Comparison of ENCODE assay signal across 1 cellular context in the genomic region with DNA sequence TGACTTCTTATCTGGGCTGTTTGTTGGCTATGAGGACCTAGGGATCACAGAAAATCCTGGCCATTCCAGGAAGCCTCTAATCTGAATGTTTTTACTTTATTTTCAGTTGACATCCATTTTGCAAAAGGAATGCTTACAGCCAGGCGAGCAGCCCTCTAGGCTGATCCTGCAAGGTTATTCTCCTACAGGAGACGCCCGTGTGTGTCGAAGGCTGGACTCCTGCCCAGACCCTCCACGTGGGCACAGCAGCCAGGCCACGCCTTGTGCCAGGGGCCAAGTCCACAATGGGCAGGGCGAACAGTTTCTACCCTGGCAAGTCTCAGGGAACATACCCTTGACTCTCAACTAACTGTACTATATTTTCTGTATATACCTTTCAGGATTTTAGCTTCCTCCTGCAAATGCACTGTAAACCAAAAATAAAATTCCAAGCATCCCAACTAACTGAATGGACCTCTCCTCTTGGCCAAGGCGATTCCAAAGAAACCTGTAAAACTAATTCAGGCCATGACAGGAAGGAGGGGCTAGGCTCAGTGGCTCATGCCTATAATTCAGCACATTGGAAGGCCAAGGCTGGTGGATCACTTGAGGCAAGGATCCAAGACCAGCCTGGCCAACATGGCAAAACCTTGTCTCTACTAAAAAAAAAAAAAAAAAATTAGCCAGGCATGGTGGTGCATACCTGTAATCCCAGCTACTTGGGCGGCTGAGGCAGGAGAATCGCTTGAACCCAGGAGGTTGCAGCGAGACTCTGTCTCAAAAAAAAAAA.
TF ChIP-seq lines count a peak whose summit lies in the region.

No MANE protein-coding gene starts in this region.

TF ChIP-seq in K562, 482 proteins besides CTCF, POLR2A, EP300 and RAD21 (continued from another document):
- no peak for TF ChIP-seq NELFE (IDR thresholded peaks at IDR 0.05; ENCODE audit: insufficient read depth, insufficient read length)
- no peak for TF ChIP-seq CREBBP (IDR thresholded peaks at IDR 0.05; ENCODE audit: low read depth, low read length)
- TF ChIP-seq ZBTB8A (IDR thresholded peaks at IDR 0.05; ENCODE audit: partially characterized antibody) = no peak
- TF ChIP-seq RBM34 (IDR thresholded peaks at IDR 0.05; ENCODE audit: borderline replicate concordance, insufficient read depth, low read length) = no peak
- TF ChIP-seq, protein P1, sequence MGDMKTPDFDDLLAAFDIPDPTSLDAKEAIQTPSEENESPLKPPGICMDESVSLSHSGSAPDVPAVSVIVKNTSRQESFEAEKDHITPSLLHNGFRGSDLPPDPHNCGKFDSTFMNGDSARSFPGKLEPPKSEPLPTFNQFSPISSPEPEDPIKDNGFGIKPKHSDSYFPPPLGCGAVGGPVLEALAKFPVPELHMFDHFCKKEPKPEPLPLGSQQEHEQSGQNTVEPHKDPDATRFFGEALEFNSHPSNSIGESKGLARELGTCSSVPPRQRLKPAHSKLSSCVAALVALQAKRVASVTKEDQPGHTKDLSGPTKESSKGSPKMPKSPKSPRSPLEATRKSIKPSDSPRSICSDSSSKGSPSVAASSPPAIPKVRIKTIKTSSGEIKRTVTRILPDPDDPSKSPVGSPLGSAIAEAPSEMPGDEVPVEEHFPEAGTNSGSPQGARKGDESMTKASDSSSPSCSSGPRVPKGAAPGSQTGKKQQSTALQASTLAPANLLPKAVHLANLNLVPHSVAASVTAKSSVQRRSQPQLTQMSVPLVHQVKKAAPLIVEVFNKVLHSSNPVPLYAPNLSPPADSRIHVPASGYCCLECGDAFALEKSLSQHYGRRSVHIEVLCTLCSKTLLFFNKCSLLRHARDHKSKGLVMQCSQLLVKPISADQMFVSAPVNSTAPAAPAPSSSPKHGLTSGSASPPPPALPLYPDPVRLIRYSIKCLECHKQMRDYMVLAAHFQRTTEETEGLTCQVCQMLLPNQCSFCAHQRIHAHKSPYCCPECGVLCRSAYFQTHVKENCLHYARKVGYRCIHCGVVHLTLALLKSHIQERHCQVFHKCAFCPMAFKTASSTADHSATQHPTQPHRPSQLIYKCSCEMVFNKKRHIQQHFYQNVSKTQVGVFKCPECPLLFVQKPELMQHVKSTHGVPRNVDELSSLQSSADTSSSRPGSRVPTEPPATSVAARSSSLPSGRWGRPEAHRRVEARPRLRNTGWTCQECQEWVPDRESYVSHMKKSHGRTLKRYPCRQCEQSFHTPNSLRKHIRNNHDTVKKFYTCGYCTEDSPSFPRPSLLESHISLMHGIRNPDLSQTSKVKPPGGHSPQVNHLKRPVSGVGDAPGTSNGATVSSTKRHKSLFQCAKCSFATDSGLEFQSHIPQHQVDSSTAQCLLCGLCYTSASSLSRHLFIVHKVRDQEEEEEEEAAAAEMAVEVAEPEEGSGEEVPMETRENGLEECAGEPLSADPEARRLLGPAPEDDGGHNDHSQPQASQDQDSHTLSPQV (IDR thresholded peaks at IDR 0.05) = peak; percentile 89
- no peak for TF ChIP-seq ATF7 (IDR thresholded peaks at IDR 0.05)
- TF ChIP-seq SMAD1 (IDR thresholded peaks at IDR 0.05; ENCODE audit: low read depth, low read length, partially characterized antibody) = no peak
- TF ChIP-seq, protein P2, sequence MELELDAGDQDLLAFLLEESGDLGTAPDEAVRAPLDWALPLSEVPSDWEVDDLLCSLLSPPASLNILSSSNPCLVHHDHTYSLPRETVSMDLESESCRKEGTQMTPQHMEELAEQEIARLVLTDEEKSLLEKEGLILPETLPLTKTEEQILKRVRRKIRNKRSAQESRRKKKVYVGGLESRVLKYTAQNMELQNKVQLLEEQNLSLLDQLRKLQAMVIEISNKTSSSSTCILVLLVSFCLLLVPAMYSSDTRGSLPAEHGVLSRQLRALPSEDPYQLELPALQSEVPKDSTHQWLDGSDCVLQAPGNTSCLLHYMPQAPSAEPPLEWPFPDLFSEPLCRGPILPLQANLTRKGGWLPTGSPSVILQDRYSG (tag; conservative IDR thresholded peaks at IDR 0.05; ENCODE audit: low read depth) = 0 out of 2 replicates have a peak, but pooled peaks have one; percentile 25
- TF ChIP-seq ZNF253 (CRISPR knock-in tag; conservative IDR thresholded peaks at IDR 0.05) = no peak
- TF ChIP-seq, protein P3, sequence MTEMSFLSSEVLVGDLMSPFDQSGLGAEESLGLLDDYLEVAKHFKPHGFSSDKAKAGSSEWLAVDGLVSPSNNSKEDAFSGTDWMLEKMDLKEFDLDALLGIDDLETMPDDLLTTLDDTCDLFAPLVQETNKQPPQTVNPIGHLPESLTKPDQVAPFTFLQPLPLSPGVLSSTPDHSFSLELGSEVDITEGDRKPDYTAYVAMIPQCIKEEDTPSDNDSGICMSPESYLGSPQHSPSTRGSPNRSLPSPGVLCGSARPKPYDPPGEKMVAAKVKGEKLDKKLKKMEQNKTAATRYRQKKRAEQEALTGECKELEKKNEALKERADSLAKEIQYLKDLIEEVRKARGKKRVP (CRISPR knock-in tag; IDR thresholded peaks at IDR 0.05) = 0 out of 2 replicates have a peak, but pooled peaks have one; percentile 36
- TF ChIP-seq PML (IDR thresholded peaks at IDR 0.05; ENCODE audit: low read length) = no peak
